ENCODE assay signal across 1 cellular context in genomic region chr10:133278577-133279265, GRCh38.
TF ChIP-seq lines count a peak whose summit lies in the region.

No MANE protein-coding gene starts in this region.

TF ChIP-seq in HepG2, 621 proteins besides CTCF, POLR2A, EP300 and RAD21 (continued from another document):
- TF ChIP-seq, protein P1, sequence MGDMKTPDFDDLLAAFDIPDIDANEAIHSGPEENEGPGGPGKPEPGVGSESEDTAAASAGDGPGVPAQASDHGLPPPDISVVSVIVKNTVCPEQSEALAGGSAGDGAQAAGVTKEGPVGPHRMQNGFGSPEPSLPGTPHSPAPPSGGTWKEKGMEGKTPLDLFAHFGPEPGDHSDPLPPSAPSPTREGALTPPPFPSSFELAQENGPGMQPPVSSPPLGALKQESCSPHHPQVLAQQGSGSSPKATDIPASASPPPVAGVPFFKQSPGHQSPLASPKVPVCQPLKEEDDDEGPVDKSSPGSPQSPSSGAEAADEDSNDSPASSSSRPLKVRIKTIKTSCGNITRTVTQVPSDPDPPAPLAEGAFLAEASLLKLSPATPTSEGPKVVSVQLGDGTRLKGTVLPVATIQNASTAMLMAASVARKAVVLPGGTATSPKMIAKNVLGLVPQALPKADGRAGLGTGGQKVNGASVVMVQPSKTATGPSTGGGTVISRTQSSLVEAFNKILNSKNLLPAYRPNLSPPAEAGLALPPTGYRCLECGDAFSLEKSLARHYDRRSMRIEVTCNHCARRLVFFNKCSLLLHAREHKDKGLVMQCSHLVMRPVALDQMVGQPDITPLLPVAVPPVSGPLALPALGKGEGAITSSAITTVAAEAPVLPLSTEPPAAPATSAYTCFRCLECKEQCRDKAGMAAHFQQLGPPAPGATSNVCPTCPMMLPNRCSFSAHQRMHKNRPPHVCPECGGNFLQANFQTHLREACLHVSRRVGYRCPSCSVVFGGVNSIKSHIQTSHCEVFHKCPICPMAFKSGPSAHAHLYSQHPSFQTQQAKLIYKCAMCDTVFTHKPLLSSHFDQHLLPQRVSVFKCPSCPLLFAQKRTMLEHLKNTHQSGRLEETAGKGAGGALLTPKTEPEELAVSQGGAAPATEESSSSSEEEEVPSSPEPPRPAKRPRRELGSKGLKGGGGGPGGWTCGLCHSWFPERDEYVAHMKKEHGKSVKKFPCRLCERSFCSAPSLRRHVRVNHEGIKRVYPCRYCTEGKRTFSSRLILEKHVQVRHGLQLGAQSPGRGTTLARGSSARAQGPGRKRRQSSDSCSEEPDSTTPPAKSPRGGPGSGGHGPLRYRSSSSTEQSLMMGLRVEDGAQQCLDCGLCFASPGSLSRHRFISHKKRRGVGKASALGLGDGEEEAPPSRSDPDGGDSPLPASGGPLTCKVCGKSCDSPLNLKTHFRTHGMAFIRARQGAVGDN (CRISPR knock-in tag; IDR thresholded peaks at IDR 0.05): peak; percentile 62
- TF ChIP-seq, protein P2, sequence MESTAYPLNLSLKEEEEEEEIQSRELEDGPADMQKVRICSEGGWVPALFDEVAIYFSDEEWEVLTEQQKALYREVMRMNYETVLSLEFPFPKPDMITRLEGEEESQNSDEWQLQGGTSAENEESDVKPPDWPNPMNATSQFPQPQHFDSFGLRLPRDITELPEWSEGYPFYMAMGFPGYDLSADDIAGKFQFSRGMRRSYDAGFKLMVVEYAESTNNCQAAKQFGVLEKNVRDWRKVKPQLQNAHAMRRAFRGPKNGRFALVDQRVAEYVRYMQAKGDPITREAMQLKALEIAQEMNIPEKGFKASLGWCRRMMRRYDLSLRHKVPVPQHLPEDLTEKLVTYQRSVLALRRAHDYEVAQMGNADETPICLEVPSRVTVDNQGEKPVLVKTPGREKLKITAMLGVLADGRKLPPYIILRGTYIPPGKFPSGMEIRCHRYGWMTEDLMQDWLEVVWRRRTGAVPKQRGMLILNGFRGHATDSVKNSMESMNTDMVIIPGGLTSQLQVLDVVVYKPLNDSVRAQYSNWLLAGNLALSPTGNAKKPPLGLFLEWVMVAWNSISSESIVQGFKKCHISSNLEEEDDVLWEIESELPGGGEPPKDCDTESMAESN (CRISPR knock-in tag; conservative IDR thresholded peaks at IDR 0.05): peak; percentile 33; the same call in 1 of the 2 replicates
- TF ChIP-seq ELF3 (CRISPR knock-in tag; IDR thresholded peaks at IDR 0.05) (peak; percentile 64), SMAD1 (CRISPR knock-in tag; IDR thresholded peaks at IDR 0.05; ENCODE audit: borderline replicate concordance, low read depth) (no peak), POLR2G (IDR thresholded peaks at IDR 0.05; ENCODE audit: low read depth, low read length) (0 out of 2 replicates have a peak, but pooled peaks have one; percentile 30), ZNF891 (CRISPR knock-in tag; IDR thresholded peaks at IDR 0.05) (0 out of 2 replicates have a peak, but pooled peaks have one; percentile 24), ATF7-NPFF (CRISPR knock-in tag; IDR thresholded peaks at IDR 0.05; ENCODE audit: low read depth) (peak; percentile 31; the same call in 1 of the 2 replicates), UBTF (CRISPR knock-in tag; IDR thresholded peaks at IDR 0.05) (peak; percentile 48; the same call in 1 of the 2 replicates), HOXA5 (CRISPR knock-in tag; IDR thresholded peaks at IDR 0.05) (peak; percentile 91), HNF1A (IDR thresholded peaks at IDR 0.05; ENCODE audit: low read depth) (no peak), HNF1A (CRISPR knock-in tag; IDR thresholded peaks at IDR 0.05; ENCODE audit: borderline replicate concordance) (no peak), ZNF550 (CRISPR knock-in tag; IDR thresholded peaks at IDR 0.05; ENCODE audit: borderline replicate concordance) (0 out of 2 replicates have a peak, but pooled peaks have one; percentile 36), ZNF788 (CRISPR knock-in tag; IDR thresholded peaks at IDR 0.05; ENCODE audit: borderline replicate concordance) (0 out of 2 replicates have a peak, but pooled peaks have one; percentile 9), XRCC5 (optimal IDR thresholded peaks at IDR 0.05; ENCODE audit: low read length) (peak; percentile 35), FOSL2 (CRISPR knock-in tag; IDR thresholded peaks at IDR 0.05) (0 out of 2 replicates have a peak, but pooled peaks have one; percentile 22), MEIS1 (CRISPR knock-in tag; IDR thresholded peaks at IDR 0.05; ENCODE audit: borderline replicate concordance) (peak; percentile 86; the same call in 1 of the 2 replicates), ZNF574 (CRISPR knock-in tag; IDR thresholded peaks at IDR 0.05) (0 out of 2 replicates have a peak, but pooled peaks have one; percentile 39), ATF6 (CRISPR knock-in tag; conservative IDR thresholded peaks at IDR 0.05) (no peak), NFRKB (IDR thresholded peaks at IDR 0.05) (no peak), TRIM22 (IDR thresholded peaks at IDR 0.05) (no peak), ZNF724P (CRISPR knock-in tag; IDR thresholded peaks at IDR 0.05; ENCODE audit: borderline replicate concordance) (0 out of 2 replicates have a peak, but pooled peaks have one; percentile 30), FOXA3 (CRISPR knock-in tag; IDR thresholded peaks at IDR 0.05) (peak; percentile 47), CEBPG (CRISPR knock-in tag; IDR thresholded peaks at IDR 0.05) (peak; percentile 65), ZNF350 (CRISPR knock-in tag; IDR thresholded peaks at IDR 0.05; ENCODE audit: borderline replicate concordance, low read depth) (0 out of 2 replicates have a peak, but pooled peaks have one; percentile 20), MTA1 (CRISPR knock-in tag; IDR thresholded peaks at IDR 0.05; ENCODE audit: borderline replicate concordance) (no peak), NKX3-1 (CRISPR knock-in tag; IDR thresholded peaks at IDR 0.05) (no peak), TBX2 (CRISPR knock-in tag; IDR thresholded peaks at IDR 0.05; ENCODE audit: borderline replicate concordance) (peak; percentile 20; the same call in 1 of the 2 replicates), TCF7L2 (IDR thresholded peaks at IDR 0.05; ENCODE audit: low read depth, low read length) (0 out of 2 replicates have a peak, but pooled peaks have one; percentile 8), ZNF101 (CRISPR knock-in tag; IDR thresholded peaks at IDR 0.05; ENCODE audit: borderline replicate concordance, low read depth) (no peak), FOXA1 (IDR thresholded peaks at IDR 0.05) (no peak), FOXA1 (CRISPR knock-in tag; IDR thresholded peaks at IDR 0.05) (peak; percentile 86), AHR (CRISPR knock-in tag; IDR thresholded peaks at IDR 0.05) (no peak)
- TF ChIP-seq, protein P3, sequence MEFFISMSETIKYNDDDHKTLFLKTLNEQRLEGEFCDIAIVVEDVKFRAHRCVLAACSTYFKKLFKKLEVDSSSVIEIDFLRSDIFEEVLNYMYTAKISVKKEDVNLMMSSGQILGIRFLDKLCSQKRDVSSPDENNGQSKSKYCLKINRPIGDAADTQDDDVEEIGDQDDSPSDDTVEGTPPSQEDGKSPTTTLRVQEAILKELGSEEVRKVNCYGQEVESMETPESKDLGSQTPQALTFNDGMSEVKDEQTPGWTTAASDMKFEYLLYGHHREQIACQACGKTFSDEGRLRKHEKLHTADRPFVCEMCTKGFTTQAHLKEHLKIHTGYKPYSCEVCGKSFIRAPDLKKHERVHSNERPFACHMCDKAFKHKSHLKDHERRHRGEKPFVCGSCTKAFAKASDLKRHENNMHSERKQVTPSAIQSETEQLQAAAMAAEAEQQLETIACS (CRISPR knock-in tag; IDR thresholded peaks at IDR 0.05): no peak
- TF ChIP-seq, protein P4, sequence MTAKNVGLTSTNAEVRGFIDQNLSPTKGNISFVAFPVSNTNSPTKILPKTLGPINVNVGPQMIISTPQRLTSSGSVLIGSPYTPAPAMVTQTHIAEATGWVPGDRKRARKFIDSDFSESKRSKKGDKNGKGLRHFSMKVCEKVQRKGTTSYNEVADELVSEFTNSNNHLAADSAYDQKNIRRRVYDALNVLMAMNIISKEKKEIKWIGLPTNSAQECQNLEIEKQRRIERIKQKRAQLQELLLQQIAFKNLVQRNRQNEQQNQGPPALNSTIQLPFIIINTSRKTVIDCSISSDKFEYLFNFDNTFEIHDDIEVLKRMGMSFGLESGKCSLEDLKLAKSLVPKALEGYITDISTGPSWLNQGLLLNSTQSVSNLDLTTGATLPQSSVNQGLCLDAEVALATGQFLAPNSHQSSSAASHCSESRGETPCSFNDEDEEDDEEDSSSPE (CRISPR knock-in tag; IDR thresholded peaks at IDR 0.05): no peak
